ENCODE assay signal across 1 cellular context in the genomic region with DNA sequence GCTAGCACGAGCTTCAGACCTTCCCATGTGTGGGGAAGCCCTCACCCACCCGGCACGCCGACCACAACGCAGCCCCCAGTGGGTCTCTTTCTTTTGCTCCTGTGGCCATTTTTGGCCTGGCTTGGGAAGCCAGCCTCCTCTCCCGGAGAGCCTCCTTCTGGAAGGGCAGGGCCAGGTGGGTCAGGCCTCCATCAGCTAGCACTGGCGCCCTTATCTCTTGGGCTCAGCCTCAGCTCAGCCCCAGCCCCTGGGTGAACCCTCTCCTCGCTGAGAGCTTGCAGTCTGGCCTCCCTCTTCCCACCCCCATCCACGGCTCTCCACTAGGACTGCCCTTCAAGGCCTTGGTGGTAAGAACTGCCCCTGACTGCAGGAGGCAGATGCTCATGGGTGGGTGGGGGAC.
TF ChIP-seq lines count a peak whose summit lies in the region.

No MANE protein-coding gene starts in this region.

TF ChIP-seq in K562, 482 proteins besides CTCF, POLR2A, EP300 and RAD21:
- TF ChIP-seq TCF3 (CRISPR knock-in tag; IDR thresholded peaks at IDR 0.05): peak; percentile 40; the same call in 1 of the 2 replicates
- no peak for TF ChIP-seq PYGO2 (tag; IDR thresholded peaks at IDR 0.05)
- no peak for TF ChIP-seq ZNF785 (CRISPR knock-in tag; IDR thresholded peaks at IDR 0.05)
- TF ChIP-seq SMARCA4 (IDR thresholded peaks at IDR 0.05): no peak
- TF ChIP-seq CBFA2T3 (IDR thresholded peaks at IDR 0.05): 0 out of 2 replicates have a peak, but pooled peaks have one; percentile 38
TF ChIP-seq in K562: peak in this region for 2.
